In the genomic region with DNA sequence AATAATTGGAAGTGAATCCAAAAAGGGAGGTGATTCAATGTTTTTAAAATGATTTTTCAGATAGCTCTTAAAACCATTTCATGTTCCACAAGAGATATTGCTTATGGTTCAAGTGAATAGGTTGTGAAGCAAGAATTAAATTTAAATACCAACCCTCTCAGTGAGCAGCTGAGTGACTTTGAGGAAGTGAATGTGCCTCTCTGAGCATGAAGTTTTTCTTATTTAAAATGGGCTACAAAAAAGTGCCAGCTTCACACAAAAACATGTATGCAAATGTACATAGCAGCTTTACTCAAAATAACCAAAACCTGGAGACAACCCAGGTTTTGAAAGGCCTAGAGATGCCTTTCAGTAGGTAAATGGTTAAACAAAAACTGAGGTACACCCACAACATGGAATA, we compare ENCODE assay signal across 27 cellular contexts. TPM values are rescaled to one million over a fixed set of nuclear protein-coding genes. Genes with fewer than 3 reads are reported as not detected.
"Had no signal": no experiment of that assay in that cellular context is flagged by ENCODE, and none has a peak within 500 bp of the region (broad histone marks: within the 10 kb centered on the region; RNA-seq: fewer than 3 reads in every experiment).

No MANE protein-coding gene starts in this region.

- H3K4me1 Mint-ChIP-seq: activated naive CD8-positive, alpha-beta T cell treated with anti-CD3 and anti-CD28 coated beads, Interleukin-2, amount 10 ng/mL, durations not matched to agents 7 days and 5 days had no signal

- H3K27ac ChIP-seq: adrenal gland, SK-N-MC had no signal

- H3K36me3 Mint-ChIP-seq: activated naive CD8-positive, alpha-beta T cell treated with anti-CD3 and anti-CD28 coated beads, Interleukin-2, amount 10 ng/mL, durations not matched to agents 7 days and 5 days had no signal

- ATAC-seq: activated CD8-positive, alpha-beta T cell treated with anti-CD3 and anti-CD28 coated beads, Interleukin-2, amount 10 ng/mL, durations not matched to agents 7 days and 5 days had no signal

- DNase-seq: activated CD4-positive, alpha-beta T cell treated with anti-CD3 and anti-CD28 coated beads for 48 hours; activated CD4-positive, alpha-beta T cell treated with anti-CD3 and anti-CD28 coated beads, Interleukin-2, amount 50 U/mL, for 4 hours; activated CD4-positive, CD25-positive, alpha-beta regulatory T cell treated with anti-CD3 and anti-CD28 coated beads, Interleukin-2, amount 50 U/mL, for 72 hours; activated CD8-positive, alpha-beta memory T cell treated with anti-CD3 and anti-CD28 coated beads, Interleukin-2, amount 50 U/mL, for 48 hours; activated CD8-positive, alpha-beta T cell treated with anti-CD3 and anti-CD28 coated beads, Interleukin-2, amount 10 ng/mL, durations not matched to agents 7 days and 5 days; activated naive CD4-positive, alpha-beta T cell treated with anti-CD3 and anti-CD28 coated beads, Interleukin-2, amount 50 U/mL, for 16 hours; activated naive CD8-positive, alpha-beta T cell treated with anti-CD3 and anti-CD28 coated beads, Interleukin-2, amount 10 ng/mL, durations not matched to agents 7 days and 5 days; activated T-cell treated with anti-CD3 and anti-CD28 coated beads, Interleukin-2, amount 50 U/mL, for 1 hour; adrenal gland; anterior cingulate cortex; cerebellar nuclear complex; MV-4-11; NCI-H1105; NCI-H1436; NCI-H1694 treated with DMSO at 0.1 percent for 48 hours; NCI-H2029 treated with DMSO at 0.1 percent for 48 hours; NCI-H345; NCI-H510A; NCI-H526 treated with DMSO at 0.1 percent for 48 hours; NCI-H82; SIG-M5; SW 1271 had no signal

- H3K9me3 ChIP-seq: adrenal gland had no signal

- H3K36me3 ChIP-seq: adrenal gland had no signal

- H3K9me3 Mint-ChIP-seq: activated naive CD8-positive, alpha-beta T cell treated with anti-CD3 and anti-CD28 coated beads, Interleukin-2, amount 10 ng/mL, durations not matched to agents 7 days and 5 days; T-helper 2 cell treated with Interferon-gamma antibody and Interleukin-4, amounts not matched to agents 5 μg/mL and 100 μg/mL, for 36 hours had no signal

- H3K27ac Mint-ChIP-seq: activated CD8-positive, alpha-beta T cell treated with anti-CD3 and anti-CD28 coated beads, Interleukin-2, amount 10 ng/mL, durations not matched to agents 7 days and 5 days; activated naive CD8-positive, alpha-beta T cell treated with anti-CD3 and anti-CD28 coated beads, Interleukin-2, amount 10 ng/mL, durations not matched to agents 7 days and 5 days; T-helper 2 cell treated with Interferon-gamma antibody and Interleukin-4, amounts not matched to agents 5 μg/mL and 100 μg/mL, for 36 hours had no signal

- H3K27me3 ChIP-seq: adrenal gland had no signal

- H3K4me3 Mint-ChIP-seq: activated CD8-positive, alpha-beta T cell treated with anti-CD3 and anti-CD28 coated beads, Interleukin-2, amount 10 ng/mL, durations not matched to agents 7 days and 5 days; activated naive CD8-positive, alpha-beta T cell treated with anti-CD3 and anti-CD28 coated beads, Interleukin-2, amount 10 ng/mL, durations not matched to agents 7 days and 5 days; T-helper 2 cell treated with Interferon-gamma antibody and Interleukin-4, amounts not matched to agents 5 μg/mL and 100 μg/mL, for 36 hours had no signal

- H3K4me3 ChIP-seq: adrenal gland, SK-N-MC had no signal

- H3K4me1 ChIP-seq: adrenal gland had no signal

- H3K27me3 Mint-ChIP-seq: activated naive CD8-positive, alpha-beta T cell treated with anti-CD3 and anti-CD28 coated beads, Interleukin-2, amount 10 ng/mL, durations not matched to agents 7 days and 5 days had no signal

RNA-seq across cellular contexts. Expression of a gene that starts 35.5 kb away (rescaled TPM):
- total RNA-seq: activated CD8-positive, alpha-beta T cell treated with anti-CD3 and anti-CD28 coated beads, Interleukin-2, amount 10 ng/mL, durations not matched to agents 7 days and 5 days; activated naive CD8-positive, alpha-beta T cell treated with anti-CD3 and anti-CD28 coated beads, Interleukin-2, amount 10 ng/mL, durations not matched to agents 7 days and 5 days; adrenal gland; cardiac septum; RPMI7951; T-helper 1 cell treated with Interleukin-12 subunit alpha and Interleukin-12 subunit beta and Interleukin-4 antibody, amounts not matched to agents 30 ng/mL and 1 ng/mL, for 36 hours had no signal
